Comparison of ENCODE assay signal across 1 cellular context in the genomic region with DNA sequence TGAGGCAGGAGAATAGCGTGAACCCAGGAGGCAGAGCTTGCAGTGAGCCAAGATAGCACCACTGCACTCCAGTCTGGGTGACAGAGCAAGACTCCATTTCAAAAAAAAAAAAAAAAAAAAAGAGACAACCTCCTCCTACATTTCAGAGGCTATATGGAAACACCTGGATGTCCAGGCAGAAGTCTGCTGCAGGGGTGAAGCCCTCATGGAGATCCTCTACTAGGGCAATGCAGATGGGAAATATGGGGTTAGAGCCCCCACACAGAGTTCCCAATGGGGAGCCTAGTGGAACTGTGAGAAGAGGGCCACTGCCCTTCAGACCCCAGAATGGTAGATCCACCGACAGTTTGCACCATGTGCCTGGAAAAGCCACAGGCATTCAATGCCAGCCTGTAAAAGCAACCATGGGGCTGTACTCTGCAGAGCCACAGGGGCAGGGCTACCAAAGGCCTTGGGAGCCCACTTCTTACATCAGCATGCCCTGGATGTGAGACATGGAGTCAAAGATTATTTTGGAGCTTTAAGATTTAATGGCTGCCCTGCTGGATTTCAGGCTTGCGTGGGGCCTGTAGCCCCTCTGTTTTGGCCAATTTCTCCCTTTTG.
TF ChIP-seq lines count a peak whose summit lies in the region.

No MANE protein-coding gene starts in this region.

TF ChIP-seq in HepG2, 621 proteins besides CTCF, POLR2A, EP300 and RAD21:
- TF ChIP-seq, protein P1, sequence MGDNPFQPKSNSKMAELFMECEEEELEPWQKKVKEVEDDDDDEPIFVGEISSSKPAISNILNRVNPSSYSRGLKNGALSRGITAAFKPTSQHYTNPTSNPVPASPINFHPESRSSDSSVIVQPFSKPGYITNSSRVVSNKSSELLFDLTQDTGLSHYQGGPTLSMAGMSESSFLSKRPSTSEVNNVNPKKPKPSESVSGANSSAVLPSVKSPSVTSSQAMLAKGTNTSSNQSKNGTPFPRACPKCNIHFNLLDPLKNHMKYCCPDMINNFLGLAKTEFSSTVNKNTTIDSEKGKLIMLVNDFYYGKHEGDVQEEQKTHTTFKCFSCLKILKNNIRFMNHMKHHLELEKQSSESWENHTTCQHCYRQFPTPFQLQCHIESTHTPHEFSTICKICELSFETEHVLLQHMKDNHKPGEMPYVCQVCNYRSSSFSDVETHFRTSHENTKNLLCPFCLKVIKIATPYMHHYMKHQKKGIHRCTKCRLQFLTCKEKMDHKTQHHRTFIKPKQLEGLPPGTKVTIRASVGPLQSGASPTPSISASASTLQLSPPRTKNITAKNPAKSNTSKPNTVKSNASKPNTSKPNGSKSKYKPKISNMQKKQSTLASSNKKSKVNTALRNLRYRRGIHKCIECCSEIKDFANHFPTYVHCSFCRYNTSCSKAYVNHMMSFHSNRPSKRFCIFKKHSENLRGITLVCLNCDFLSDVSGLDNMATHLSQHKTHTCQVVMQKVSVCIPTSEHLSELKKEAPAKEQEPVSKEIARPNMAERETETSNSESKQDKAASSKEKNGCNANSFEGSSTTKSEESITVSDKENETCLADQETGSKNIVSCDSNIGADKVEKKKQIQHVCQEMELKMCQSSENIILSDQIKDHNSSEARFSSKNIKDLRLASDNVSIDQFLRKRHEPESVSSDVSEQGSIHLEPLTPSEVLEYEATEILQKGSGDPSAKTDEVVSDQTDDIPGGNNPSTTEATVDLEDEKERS (CRISPR knock-in tag; IDR thresholded peaks at IDR 0.05), result peak; percentile 56; the same call in 1 of the 2 replicates
